In genomic region chr21:37710555-37711293, GRCh38 we compare ENCODE assay signal across 13 cellular contexts.
DNase-seq lines count a peak whose midpoint lies in the region; ATAC-seq, FAIRE-seq and TF ChIP-seq lines count a peak whose summit lies in the region.
"Had no signal": no experiment of that assay in that cellular context is flagged by ENCODE, and none has a peak within 500 bp of the region (broad histone marks: within the 10 kb centered on the region; RNA-seq: fewer than 3 reads in every experiment).

No MANE protein-coding gene starts in this region.

- H3K4me3 Mint-ChIP-seq in activated T-cell treated with anti-CD3 and anti-CD28 coated beads, Interleukin-2, amount 50 U/mL, for 4 hours, result no peak overlapping the region
- no peak overlapping the region for H3K4me3 Mint-ChIP-seq in T-helper 17 cell
- H3K4me3 Mint-ChIP-seq: activated T-helper 17 cell treated with anti-CD3 and anti-CD28 coated beads, Interleukin-2, amount 50 U/mL, for 72 hours had no signal

- H3K4me2 ChIP-seq in BLaER1 treated with 17β-estradiol and CSF1 and Interleukin-3, amounts not matched to agents 10 nM and 100 nM, result peak overlapping the region; percentile 53 to 97 (median 79)
- H3K4me2 ChIP-seq in K562 (ENCODE audit: insufficient read depth, low read length), result no peak overlapping the region

- H3K79me2 ChIP-seq in K562 (ENCODE audit: control insufficient read depth, insufficient read depth, low read length), result no peaks in the 10 kb centered on the region

- H3K27me3 Mint-ChIP-seq in activated T-cell treated with anti-CD3 and anti-CD28 coated beads, Interleukin-2, amount 50 U/mL, for 4 hours (ENCODE audit: low read depth), result peaks cover 18% of the 10 kb centered on the region
- H3K27me3 Mint-ChIP-seq in T-helper 17 cell, result peaks cover 50% of the 10 kb centered on the region

- H3K9me3 ChIP-seq in BLaER1 treated with 17β-estradiol and CSF1 and Interleukin-3, amounts not matched to agents 10 nM and 100 nM (replicated peaks in 1 of 11), result peaks cover 0 to 12% (median 0%) of the 10 kb centered on the region in 11 experiments; a peak in 5 of 22 replicates
- H3K9me3 ChIP-seq in K562 (replicated peaks; ENCODE audit: control insufficient read depth, insufficient read depth, low read depth, low read length) (no peaks in the 10 kb centered on the region), T-helper 17 cell (ENCODE audit: control insufficient read depth, low read length, poor library complexity, severe bottlenecking) (no peaks in the 10 kb centered on the region)

- no peak for FAIRE-seq in K562 (lab: Jason Lieb, UNC)
- FAIRE-seq in islet of Langerhans (lab: Jason Lieb, UNC), result peak; percentile 84
- FAIRE-seq: GM19239 had no signal

- intact Hi-C loops in K562 (cut with micrococcal nuclease), result loop anchor here (5.0 kb wide), 1 partner anchor 417 kb away; no protein-coding TSS in a partner anchor

- no peaks in the 10 kb centered on the region for H3K36me3 Mint-ChIP-seq in activated T-cell treated with anti-CD3 and anti-CD28 coated beads, Interleukin-2, amount 50 U/mL, for 4 hours (ENCODE audit: insufficient read depth)
- no peaks in the 10 kb centered on the region for H3K36me3 Mint-ChIP-seq in T-helper 17 cell (ENCODE audit: low read depth)

- H2AFZ ChIP-seq in K562 (ENCODE audit: low read depth, low read length), result no peak overlapping the region

- H3K4me3 ChIP-seq in BLaER1 treated with 17β-estradiol and CSF1 and Interleukin-3, amounts not matched to agents 10 nM and 100 nM, result peak overlapping the region in 2 of 10 experiments; percentile 10 to 21; a peak in 2 of 20 replicates
- H3K4me3 ChIP-seq in K562, result no peak overlapping the region

- no peak for TF ChIP-seq CTCF in K562 (IDR thresholded peaks at IDR 0.05 in 2 of 3, conservative IDR thresholded peaks at IDR 0.05 in 1 of 3; ENCODE audit: insufficient read depth in 2 of 3, low read depth in 1 of 3, low read length in 3 of 3)
- TF ChIP-seq CTCF in GM13977 (IDR thresholded peaks at IDR 0.05; ENCODE audit: extremely low read depth, insufficient read depth, missing control alignments), result no peak

- POLR2A ChIA-PET in K562 (lab: Yijun Ruan, JAX), result interaction anchor here (0.6 kb wide), 1 partner anchor 259 kb away, joined by 3 read pairs; no protein-coding TSS in a partner anchor

- H3K9me1 ChIP-seq in K562 (ENCODE audit: control insufficient read depth, insufficient read depth, low read length), result no peaks in the 10 kb centered on the region

- TF ChIP-seq POLR2A in K562 (conservative IDR thresholded peaks at IDR 0.05), result no peak

- no peaks in the 10 kb centered on the region for H3K9me3 Mint-ChIP-seq in activated T-cell treated with anti-CD3 and anti-CD28 coated beads, Interleukin-2, amount 50 U/mL, for 4 hours
- H3K9me3 Mint-ChIP-seq: activated T-helper 17 cell treated with anti-CD3 and anti-CD28 coated beads, Interleukin-2, amount 50 U/mL, for 72 hours had no signal

- in situ Hi-C loops in K562 (cut with MboI) (loop anchor here (25.0 kb wide), 1 partner anchor 452 kb away; no protein-coding TSS in a partner anchor), GM13977 (cut with MboI; ENCODE audit: low pct_unique_long_range_greater_than_20kb, low sequenced_read_pairs, unreplicated experiment) (loop anchor here (25.0 kb wide), 1 partner anchor 652 kb away; no protein-coding TSS in a partner anchor)

- TF ChIP-seq RAD21 in K562 (CRISPR knock-in tag; conservative IDR thresholded peaks at IDR 0.05 in 1 of 2, IDR thresholded peaks at IDR 0.05 in 1 of 2), result no peak

- peaks cover 19 to 46% (median 28%) of the 10 kb centered on the region in 10 experiments for H3K4me1 ChIP-seq in BLaER1 treated with 17β-estradiol and CSF1 and Interleukin-3, amounts not matched to agents 10 nM and 100 nM
- H3K4me1 ChIP-seq in K562 (replicated peaks in 1 of 2; ENCODE audit: control insufficient read depth in 2 of 2, insufficient read depth in 2 of 2, low read length in 2 of 2), result peaks cover 0 to 5% of the 10 kb centered on the region in 2 experiments; a peak in 2 of 5 replicates

- no peaks in the 10 kb centered on the region for H3K27me3 ChIP-seq in BLaER1 treated with 17β-estradiol and CSF1 and Interleukin-3, amounts not matched to agents 10 nM and 100 nM
- H3K27me3 ChIP-seq in K562 (ENCODE audit: control insufficient read depth in 2 of 2, insufficient read depth in 2 of 2, low read length in 2 of 2), result peaks cover 2 to 22% of the 10 kb centered on the region in 2 experiments; a peak in 3 of 5 replicates

- H3K36me3 ChIP-seq in BLaER1 treated with 17β-estradiol and CSF1 and Interleukin-3, amounts not matched to agents 10 nM and 100 nM, result no peaks in the 10 kb centered on the region
- no peaks in the 10 kb centered on the region for H3K36me3 ChIP-seq in K562 (ENCODE audit: control insufficient read depth, insufficient read depth, low read length)

- H3K4me1 Mint-ChIP-seq in activated T-cell treated with anti-CD3 and anti-CD28 coated beads, Interleukin-2, amount 50 U/mL, for 4 hours (ENCODE audit: low read depth), result no peaks in the 10 kb centered on the region
- H3K4me1 Mint-ChIP-seq in T-helper 17 cell, result no peaks in the 10 kb centered on the region
- H3K4me1 Mint-ChIP-seq: activated T-helper 17 cell treated with anti-CD3 and anti-CD28 coated beads, Interleukin-2, amount 50 U/mL, for 72 hours had no signal

- peak overlapping the region in 8 of 11 experiments; percentile 2 to 62 (median 40); a peak in 10 of 22 replicates for H3K9ac ChIP-seq in BLaER1 treated with 17β-estradiol and CSF1 and Interleukin-3, amounts not matched to agents 10 nM and 100 nM
- H3K9ac ChIP-seq in K562 (ENCODE audit: insufficient read depth in 1 of 2, low read depth in 2 of 2, low read length in 2 of 2), result peak overlapping the region in 1 of 2 experiments; percentile 58; a peak in 1 of 4 replicates

- WGBS in K562 (ENCODE audit: insufficient coverage, low coverage, missing lambda C conversion rate), result 12% methylated on average over 24 of the region's 24 CpGs

- TF ChIP-seq EP300 in K562 (IDR thresholded peaks at IDR 0.05; ENCODE audit: low read length), result no peak

- ATAC-seq in K562, result no peak
- ATAC-seq in activated T-cell treated with anti-CD3 and anti-CD28 coated beads, Interleukin-2, amount 50 U/mL, for 4 hours, result no peak
- no peak for ATAC-seq in T-helper 17 cell
- ATAC-seq: activated T-helper 17 cell treated with anti-CD3 and anti-CD28 coated beads, Interleukin-2, amount 50 U/mL, for 72 hours had no signal

- peak; percentile 80 for DNase-seq in NCI-H1092 (lab: John Stamatoyannopoulos, UW)
- DNase-seq in K562 (ENCODE audit: extremely low read depth in 1 of 4, low spot score in 3 of 4), result no peak
- DNase-seq in GOT3 (lab: John Stamatoyannopoulos, UW), result no peak
- DNase-seq in activated T-cell treated with anti-CD3 and anti-CD28 coated beads, Interleukin-2, amount 50 U/mL, for 4 hours, result no peak
- DNase-seq in GM13977 (ENCODE audit: low spot score), result no peak
- DNase-seq in T-helper 17 cell, result no peak
- DNase-seq: MV-4-11, posterior cingulate gyrus, SIG-M5 had no signal

- CTCF ChIA-PET in K562 (lab: Yijun Ruan, JAX; ENCODE audit: low intra/inter-chr PET ratio), result no interaction called here

- H3K27ac ChIP-seq in BLaER1 treated with 17β-estradiol and CSF1 and Interleukin-3, amounts not matched to agents 10 nM and 100 nM, result peak overlapping the region in 7 of 11 experiments; percentile 8 to 60 (median 37); a peak in 12 of 22 replicates
- no peak overlapping the region for H3K27ac ChIP-seq in K562 (ENCODE audit: extremely low read depth, low read depth, low read length)

- H4K20me1 ChIP-seq in BLaER1 treated with 17β-estradiol and CSF1 and Interleukin-3, amounts not matched to agents 10 nM and 100 nM, result no peaks in the 10 kb centered on the region
- no peaks in the 10 kb centered on the region for H4K20me1 ChIP-seq in K562 (replicated peaks; ENCODE audit: control insufficient read depth, insufficient read depth, low read length)

- H3K27ac Mint-ChIP-seq in T-helper 17 cell, result no peak overlapping the region
- H3K27ac Mint-ChIP-seq: activated T-helper 17 cell treated with anti-CD3 and anti-CD28 coated beads, Interleukin-2, amount 50 U/mL, for 72 hours had no signal

- BruUV-seq in K562 (replicated peaks; lab: Mats Ljungman, UMichigan), result no TSS peak

TF ChIP-seq in K562, 482 proteins besides CTCF, POLR2A, EP300 and RAD21 (continues in another document):
- TF ChIP-seq MEIS2 (IDR thresholded peaks at IDR 0.05; ENCODE audit: partially characterized antibody) (peak; percentile 6), BHLHE40 (IDR thresholded peaks at IDR 0.05; ENCODE audit: low read length) (peak; percentile 31; the same call in 1 of the 2 replicates), PBX2 (CRISPR knock-in tag; IDR thresholded peaks at IDR 0.05; ENCODE audit: low read depth) (no peak), PBX2 (tag; conservative IDR thresholded peaks at IDR 0.05; ENCODE audit: low read depth) (0 out of 2 replicates have a peak, but pooled peaks have one; percentile 38)
